8 cellular contexts compared by ENCODE assay signal in genomic region chr1:51237714-51238403, GRCh38. TPM values are rescaled to one million over a fixed set of nuclear protein-coding genes. Genes with fewer than 3 reads are reported as not detected.
DNase-seq lines count a peak whose midpoint lies in the region; ATAC-seq lines count a peak whose summit lies in the region.

No MANE protein-coding gene starts in this region.

- no peak overlapping the region for H3K4me3 Mint-ChIP-seq in CD4-positive, alpha-beta memory T cell
- H3K4me3 Mint-ChIP-seq in naive thymus-derived CD4-positive, alpha-beta T cell, result no peak overlapping the region
- H3K4me3 Mint-ChIP-seq in activated T-helper 2 cell treated with anti-CD3 and anti-CD28 coated beads, Interferon-gamma antibody, Interleukin-2, Interleukin-4, amounts not matched to agents 10 μg/mL and 5 μg/mL and 100 μg/mL, durations not matched to agents 14 hours and 24 hours and 36 hours (ENCODE audit: low read depth), result no peak overlapping the region

- ATAC-seq in naive thymus-derived CD4-positive, alpha-beta T cell, result no peak
- ATAC-seq in GM18520 (IDR thresholded peaks at IDR 0.05; ENCODE audit: unreplicated experiment) (no peak), HG03521 (IDR thresholded peaks at IDR 0.05; ENCODE audit: unreplicated experiment) (no peak), HG02642 (IDR thresholded peaks at IDR 0.05; ENCODE audit: poor library complexity, unreplicated experiment) (no peak)

- H3K27me3 Mint-ChIP-seq in CD4-positive, alpha-beta memory T cell, result no peaks in the 10 kb centered on the region
- peaks cover 0 to 2% (median 0%) of the 10 kb centered on the region in 5 donors for H3K27me3 Mint-ChIP-seq in naive thymus-derived CD4-positive, alpha-beta T cell
- no peaks in the 10 kb centered on the region for H3K27me3 Mint-ChIP-seq in activated T-helper 2 cell treated with anti-CD3 and anti-CD28 coated beads, Interferon-gamma antibody, Interleukin-2, Interleukin-4, amounts not matched to agents 10 μg/mL and 5 μg/mL and 100 μg/mL, durations not matched to agents 14 hours and 24 hours and 36 hours (ENCODE audit: low read depth)

- peaks cover 71% of the 10 kb centered on the region for H3K4me1 ChIP-seq in CD4-positive, alpha-beta memory T cell (ENCODE audit: insufficient read depth, low read length)
- peaks cover 18 to 43% of the 10 kb centered on the region in 2 donors for H3K4me1 ChIP-seq in naive thymus-derived CD4-positive, alpha-beta T cell (ENCODE audit: control insufficient read depth in 2 of 2, insufficient read depth in 2 of 2, low read length in 2 of 2)

- CTCF ChIA-PET in CD4-positive, alpha-beta memory T cell (lab: Charles Lee; ENCODE audit: partially characterized antibody), result no interaction called here
- CTCF ChIA-PET in naive thymus-derived CD4-positive, alpha-beta T cell (lab: Charles Lee), result interaction anchor here (0.6 kb wide), 1 partner anchor 69 kb away, joined by 3 read pairs; no protein-coding TSS in a partner anchor

- no peaks in the 10 kb centered on the region for H3K36me3 ChIP-seq in CD4-positive, alpha-beta memory T cell (ENCODE audit: insufficient read depth, low read length)
- peaks cover 0 to 6% (median 0%) of the 10 kb centered on the region in 3 experiments for H3K36me3 ChIP-seq in naive thymus-derived CD4-positive, alpha-beta T cell (ENCODE audit: control insufficient read depth in 2 of 3, insufficient read depth in 3 of 3, low read length in 3 of 3)

- no peaks in the 10 kb centered on the region for H3K27me3 ChIP-seq in CD4-positive, alpha-beta memory T cell (ENCODE audit: insufficient read depth, low read length)
- H3K27me3 ChIP-seq in naive thymus-derived CD4-positive, alpha-beta T cell (ENCODE audit: control insufficient read depth in 2 of 2, insufficient read depth in 2 of 2, low read length in 2 of 2), result no peaks in the 10 kb centered on the region

- H3K27ac Mint-ChIP-seq in CD4-positive, alpha-beta memory T cell, result no peak overlapping the region
- no peak overlapping the region for H3K27ac Mint-ChIP-seq in naive thymus-derived CD4-positive, alpha-beta T cell
- H3K27ac Mint-ChIP-seq in activated T-helper 2 cell treated with anti-CD3 and anti-CD28 coated beads, Interferon-gamma antibody, Interleukin-2, Interleukin-4, amounts not matched to agents 10 μg/mL and 5 μg/mL and 100 μg/mL, durations not matched to agents 14 hours and 24 hours and 36 hours, result no peak overlapping the region

- no peaks in the 10 kb centered on the region for H3K9me3 ChIP-seq in CD4-positive, alpha-beta memory T cell (ENCODE audit: control insufficient read depth in 1 of 2, low read length in 2 of 2)
- H3K9me3 ChIP-seq in naive thymus-derived CD4-positive, alpha-beta T cell (ENCODE audit: control insufficient read depth in 2 of 3, low read length in 3 of 3), result no peaks in the 10 kb centered on the region

- no peaks in the 10 kb centered on the region for H3K9me3 Mint-ChIP-seq in CD4-positive, alpha-beta memory T cell
- peaks cover 0 to 3% (median 0%) of the 10 kb centered on the region in 11 donors for H3K9me3 Mint-ChIP-seq in naive thymus-derived CD4-positive, alpha-beta T cell
- no peaks in the 10 kb centered on the region for H3K9me3 Mint-ChIP-seq in activated T-helper 2 cell treated with anti-CD3 and anti-CD28 coated beads, Interferon-gamma antibody, Interleukin-2, Interleukin-4, amounts not matched to agents 10 μg/mL and 5 μg/mL and 100 μg/mL, durations not matched to agents 14 hours and 24 hours and 36 hours

- peaks cover 30 to 50% (median 41%) of the 10 kb centered on the region in 4 donors for H3K4me1 Mint-ChIP-seq in CD4-positive, alpha-beta memory T cell
- H3K4me1 Mint-ChIP-seq in naive thymus-derived CD4-positive, alpha-beta T cell, result peaks cover 18 to 52% (median 38%) of the 10 kb centered on the region in 7 donors
- peaks cover 43% of the 10 kb centered on the region for H3K4me1 Mint-ChIP-seq in activated T-helper 2 cell treated with anti-CD3 and anti-CD28 coated beads, Interferon-gamma antibody, Interleukin-2, Interleukin-4, amounts not matched to agents 10 μg/mL and 5 μg/mL and 100 μg/mL, durations not matched to agents 14 hours and 24 hours and 36 hours (ENCODE audit: low read depth)

- H3K27ac ChIP-seq in CD4-positive, alpha-beta memory T cell (ENCODE audit: low read depth, low read length), result peak overlapping the region; percentile 31
- peak overlapping the region; percentile 26 for H3K27ac ChIP-seq in naive thymus-derived CD4-positive, alpha-beta T cell (ENCODE audit: low read depth, low read length)

- DNase-seq in CD4-positive, alpha-beta memory T cell, result no peak
- DNase-seq in M059J (ENCODE audit: low read depth) (peak; percentile 48), dedifferentiated amniotic fluid mesenchymal stem cell (ENCODE audit: extremely low spot score) (peak; percentile 61)
- no peak for DNase-seq in naive thymus-derived CD4-positive, alpha-beta T cell
- DNase-seq in activated T-helper 2 cell treated with anti-CD3 and anti-CD28 coated beads, Interferon-gamma antibody, Interleukin-2, Interleukin-4, amounts not matched to agents 10 μg/mL and 5 μg/mL and 100 μg/mL, durations not matched to agents 14 hours and 24 hours and 36 hours (ENCODE audit: low spot score), result no peak

- intact Hi-C loops in CD4-positive, alpha-beta memory T cell (cut with micrococcal nuclease), result loop anchor here (2.0 to 5.0 kb wide), 4 partner anchors 46 to 379 kb away; partner anchors contain the start of genes EPS15 and OSBPL9
- intact Hi-C loops in naive thymus-derived CD4-positive, alpha-beta T cell (cut with micrococcal nuclease), result loop anchor here (2.0 to 5.0 kb wide), 11 partner anchors 34 to 1315 kb away; partner anchors contain the start of genes OSBPL9 (in 2 of the 2), BTF3L4 (in 1 of the 2), EPS15 (in 1 of the 2) and FAF1 (in 1 of the 2)
- intact Hi-C loops in activated T-helper 2 cell treated with anti-CD3 and anti-CD28 coated beads, Interferon-gamma antibody, Interleukin-2, Interleukin-4, amounts not matched to agents 10 μg/mL and 5 μg/mL and 100 μg/mL, durations not matched to agents 14 hours and 24 hours and 36 hours (cut with micrococcal nuclease), result no loop called here

- peak overlapping the region; percentile 14 to 91 for H3K4me3 ChIP-seq in CD4-positive, alpha-beta memory T cell (ENCODE audit: low read length in 2 of 2)
- H3K4me3 ChIP-seq in naive thymus-derived CD4-positive, alpha-beta T cell (ENCODE audit: low read length), result peak overlapping the region; percentile 21

- H3K36me3 Mint-ChIP-seq in CD4-positive, alpha-beta memory T cell, result peaks cover 0 to 8% of the 10 kb centered on the region in 2 donors
- H3K36me3 Mint-ChIP-seq in naive thymus-derived CD4-positive, alpha-beta T cell, result peaks cover 0 to 4% (median 2%) of the 10 kb centered on the region in 5 donors
- H3K36me3 Mint-ChIP-seq in activated T-helper 2 cell treated with anti-CD3 and anti-CD28 coated beads, Interferon-gamma antibody, Interleukin-2, Interleukin-4, amounts not matched to agents 10 μg/mL and 5 μg/mL and 100 μg/mL, durations not matched to agents 14 hours and 24 hours and 36 hours (ENCODE audit: low read depth), result peaks cover 19% of the 10 kb centered on the region

- POLR2A ChIA-PET in CD4-positive, alpha-beta memory T cell (lab: Charles Lee; ENCODE audit: partially characterized antibody), result no interaction called here
- POLR2A ChIA-PET in naive thymus-derived CD4-positive, alpha-beta T cell (lab: Charles Lee), result interaction anchor here (0.6 kb wide), 1 partner anchor 25 kb away, joined by 3 read pairs; no protein-coding TSS in a partner anchor

RNA-seq across cellular contexts. Expression of gene RNF11, which starts 1.8 kb away (rescaled TPM):
- 10 to 100 TPM; 40.8 to 43.4 TPM for total RNA-seq in CD4-positive, alpha-beta memory T cell
- polyA plus RNA-seq in CD4-positive, alpha-beta memory T cell, result 10 to 100 TPM; 37.6 to 50.3 TPM
- 195 and 237 TPM in 2 replicates for total RNA-seq in M059J (2014; rRNA removed; shearing (Covaris generic))
- total RNA-seq in naive thymus-derived CD4-positive, alpha-beta T cell, result 10 to 100 TPM; 23.3 to 64.0 (median 42.9) TPM
- 10 to 100 TPM; 22.8 to 34.2 TPM for polyA plus RNA-seq in naive thymus-derived CD4-positive, alpha-beta T cell
- total RNA-seq in activated T-helper 2 cell treated with anti-CD3 and anti-CD28 coated beads, Interferon-gamma antibody, Interleukin-2, Interleukin-4, amounts not matched to agents 10 μg/mL and 5 μg/mL and 100 μg/mL, durations not matched to agents 14 hours and 24 hours and 36 hours, result 64.8 and 65.6 TPM in 2 replicates

Comparison
In these comparisons a context has a peak if more than half of its experiments do, and no peak if none do; other contexts are left out.
1. DNase-seq: peak in M059J (single experiment) and dedifferentiated amniotic fluid mesenchymal stem cell (single experiment); none in CD4-positive, alpha-beta memory T cell (0 of 5), naive thymus-derived CD4-positive, alpha-beta T cell (0 of 9) and activated T-helper 2 cell treated with anti-CD3 and anti-CD28 coated beads, Interferon-gamma antibody, Interleukin-2, Interleukin-4, amounts not matched to agents 10 μg/mL and 5 μg/mL and 100 μg/mL, durations not matched to agents 14 hours and 24 hours and 36 hours (single experiment).